19 cellular contexts compared by ENCODE assay signal in the genomic region with DNA sequence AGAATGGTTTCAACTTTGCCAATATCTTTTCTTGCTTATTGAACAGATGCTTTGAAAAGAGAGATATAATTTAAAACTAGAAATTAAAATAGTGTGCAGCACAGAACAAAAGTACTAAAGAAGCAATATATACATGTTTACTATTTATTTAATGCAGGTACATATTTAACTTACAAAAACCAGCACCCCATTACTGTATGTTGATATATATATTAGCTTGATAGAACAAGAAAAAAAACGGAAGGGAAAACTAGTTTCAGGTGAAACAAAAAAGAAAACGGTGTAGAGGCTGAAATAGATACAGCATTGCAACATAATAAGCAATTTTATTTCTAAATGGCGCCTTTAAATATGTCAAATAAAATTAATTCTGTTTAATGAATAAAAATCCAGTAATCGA. TPM values are rescaled to one million over a fixed set of nuclear protein-coding genes. Genes with fewer than 3 reads are reported as not detected.
DNase-seq lines count a peak whose midpoint lies in the region; ATAC-seq and TF ChIP-seq lines count a peak whose summit lies in the region.
"Had no signal": no experiment of that assay in that cellular context is flagged by ENCODE, and none has a peak within 500 bp of the region (broad histone marks: within the 10 kb centered on the region; RNA-seq: fewer than 3 reads in every experiment).

No MANE protein-coding gene starts in this region.

- no peak for TF ChIP-seq CTCF in Caco-2 (IDR thresholded peaks at IDR 0.05; ENCODE audit: insufficient read depth in 1 of 2, low read depth in 1 of 2, low read length in 1 of 2, severe bottlenecking in 1 of 2, unreplicated experiment in 1 of 2)
- TF ChIP-seq CTCF in PC-3 (conservative IDR thresholded peaks at IDR 0.05; ENCODE audit: low read depth, low read length): no peak
- TF ChIP-seq CTCF in endodermal cell (conservative IDR thresholded peaks at IDR 0.05): no peak
- no peak for TF ChIP-seq CTCF in nephron progenitor cell (IDR thresholded peaks at IDR 0.05)

- ATAC-seq in PC-3 (no peak), GM18520 (IDR thresholded peaks at IDR 0.05; ENCODE audit: unreplicated experiment) (no peak), GM19035 (IDR thresholded peaks at IDR 0.05; ENCODE audit: unreplicated experiment) (no peak), HG02884 (IDR thresholded peaks at IDR 0.05; ENCODE audit: unreplicated experiment) (no peak)
- no peak for ATAC-seq in activated CD4-positive, CD25-positive, alpha-beta regulatory T cell treated with anti-CD3 and anti-CD28 coated beads, Interleukin-2, amount 50 U/mL, for 24 hours

- H4K20me1 ChIP-seq in PC-3 (ENCODE audit: low read length): no peaks in the 10 kb centered on the region

- H3K4me3 ChIP-seq in Caco-2 (ENCODE audit: low read depth, low read length) (no peak overlapping the region), PC-3 (ENCODE audit: low read length) (no peak overlapping the region), endodermal cell (ENCODE audit: low read length) (peak overlapping the region; percentile 91)
- H3K4me3 ChIP-seq: HAP-1 had no signal

- WGBS in endodermal cell (ENCODE audit: insufficient coverage in 1 of 2, insufficient read length in 1 of 2), 2 experiments: no CpG with 5 or more reads among the region's 4 CpGs

- H3K27me3 ChIP-seq in Caco-2 (replicated peaks; ENCODE audit: control insufficient read depth, insufficient read depth, low read length): no peaks in the 10 kb centered on the region
- peaks cover 54% of the 10 kb centered on the region for H3K27me3 ChIP-seq in PC-3 (ENCODE audit: low read length)
- peaks cover 41% of the 10 kb centered on the region for H3K27me3 ChIP-seq in endodermal cell (ENCODE audit: control insufficient read depth, insufficient read depth, low read length, poor library complexity, severe bottlenecking)

- peaks cover 23% of the 10 kb centered on the region for H3K4me1 ChIP-seq in Caco-2
- no peaks in the 10 kb centered on the region for H3K4me1 ChIP-seq in PC-3 (ENCODE audit: insufficient read depth, low read length)
- H3K4me1 ChIP-seq in endodermal cell (ENCODE audit: control insufficient read depth, insufficient read depth, low read length): peaks cover 6% of the 10 kb centered on the region

- H3K4me3 Mint-ChIP-seq in Caco-2 (ENCODE audit: unreplicated experiment): peak overlapping the region; percentile 100
- peak overlapping the region; percentile 89 for H3K4me3 Mint-ChIP-seq in endodermal cell
- peak overlapping the region; percentile 58 for H3K4me3 Mint-ChIP-seq in nephron progenitor cell

- peaks cover 5% of the 10 kb centered on the region for H3K36me3 ChIP-seq in Caco-2 (ENCODE audit: control insufficient read depth, insufficient read depth, low read length)
- no peaks in the 10 kb centered on the region for H3K36me3 ChIP-seq in PC-3 (ENCODE audit: low read depth, low read length)
- H3K36me3 ChIP-seq in endodermal cell (ENCODE audit: control insufficient read depth, insufficient read depth, low read length): peaks cover 32% of the 10 kb centered on the region
- H3K36me3 ChIP-seq: HAP-1 had no signal

- H3K9me3 ChIP-seq in Caco-2: no peaks in the 10 kb centered on the region
- H3K9me3 ChIP-seq in PC-3 (ENCODE audit: low read length): no peaks in the 10 kb centered on the region
- no peaks in the 10 kb centered on the region for H3K9me3 ChIP-seq in endodermal cell (ENCODE audit: control insufficient read depth, low read length)
- H3K9me3 ChIP-seq: HAP-1 had no signal

- DNase-seq in Caco-2 (no peak), PC-3 (no peak), endodermal cell (no peak), nephron progenitor cell (no peak)
- DNase-seq: C1 segment of cervical spinal cord, DMS 273 treated with DMSO at 0.1 percent for 48 hours, NCI-H1436 treated with DMSO at 0.1 percent for 48 hours, NCI-H2029 treated with DMSO at 0.1 percent for 48 hours, NCI-H748 treated with DMSO at 0.1 percent for 48 hours had no signal

- H2AFZ ChIP-seq in PC-3 (ENCODE audit: low read length): no peak overlapping the region

- H3K27me3 Mint-ChIP-seq in Caco-2 (ENCODE audit: insufficient read depth, unreplicated experiment) (no peaks in the 10 kb centered on the region), endodermal cell (ENCODE audit: insufficient read depth) (peaks cover 86% of the 10 kb centered on the region), nephron progenitor cell (ENCODE audit: low read depth, poor library complexity) (peaks cover 99% of the 10 kb centered on the region)

- peak overlapping the region; percentile 100 for H3K27ac Mint-ChIP-seq in Caco-2 (ENCODE audit: unreplicated experiment)
- H3K27ac Mint-ChIP-seq in endodermal cell: no peak overlapping the region
- H3K27ac Mint-ChIP-seq in nephron progenitor cell: no peak overlapping the region

- H3K27ac ChIP-seq in PC-3 (ENCODE audit: low read length): no peak overlapping the region
- no peak overlapping the region for H3K27ac ChIP-seq in endodermal cell (ENCODE audit: low read depth, low read length)
- H3K27ac ChIP-seq: KMS-11 had no signal

- peak overlapping the region; percentile 71; the same call in 1 of the 2 replicates for H3K9ac ChIP-seq in PC-3 (ENCODE audit: low read length)
- no peak overlapping the region for H3K9ac ChIP-seq in endodermal cell (ENCODE audit: extremely low read depth, low read length, poor library complexity, severe bottlenecking)
- H3K9ac ChIP-seq: KMS-11 had no signal

- H3K36me3 Mint-ChIP-seq in Caco-2 (ENCODE audit: insufficient read depth, unreplicated experiment) (peaks cover 65% of the 10 kb centered on the region), endodermal cell (ENCODE audit: low read depth) (peaks cover 38% of the 10 kb centered on the region), nephron progenitor cell (ENCODE audit: low read depth) (no peaks in the 10 kb centered on the region)

- no peaks in the 10 kb centered on the region for H3K9me2 ChIP-seq in PC-3 (replicated peaks; ENCODE audit: low read length)

- BruUV-seq in Caco-2 (replicated peaks; lab: Mats Ljungman, UMichigan) (no TSS peak), PC-3 (replicated peaks; lab: Mats Ljungman, UMichigan) (no TSS peak)

- POLR2A ChIA-PET in Caco-2 (lab: Charles Lee) (interaction anchor here (0.6 kb wide), 1 partner anchor 51 kb away, joined by 5 read pairs; no protein-coding TSS in a partner anchor), PC-3 (lab: Charles Lee; ENCODE audit: unreplicated experiment) (no interaction called here)

- peak overlapping the region; percentile 86 for H3K4me2 ChIP-seq in PC-3 (ENCODE audit: low read length)

- CTCF ChIA-PET in Caco-2 (lab: Charles Lee) (interaction anchor here (0.6 kb wide), 1 partner anchor 173 kb away, joined by 4 read pairs; no protein-coding TSS in a partner anchor), PC-3 (lab: Charles Lee) (no interaction called here)

- H3K4me1 Mint-ChIP-seq in Caco-2 (ENCODE audit: low read depth, unreplicated experiment): peaks cover 28% of the 10 kb centered on the region
- H3K4me1 Mint-ChIP-seq in endodermal cell: peaks cover 22% of the 10 kb centered on the region
- peaks cover 40% of the 10 kb centered on the region for H3K4me1 Mint-ChIP-seq in nephron progenitor cell

- intact Hi-C loops in Caco-2 (cut with micrococcal nuclease; ENCODE audit: unreplicated experiment): no loop called here
- intact Hi-C loops in PC-3 (cut with micrococcal nuclease): no loop called here

- no peaks in the 10 kb centered on the region for H3K9me3 Mint-ChIP-seq in Caco-2 (ENCODE audit: unreplicated experiment)
- H3K9me3 Mint-ChIP-seq in endodermal cell: no peaks in the 10 kb centered on the region
- H3K9me3 Mint-ChIP-seq in nephron progenitor cell: no peaks in the 10 kb centered on the region

- no peaks in the 10 kb centered on the region for H3F3A ChIP-seq in PC-3 (ENCODE audit: low read length, unreplicated experiment)

- peaks cover 50% of the 10 kb centered on the region for H3K79me2 ChIP-seq in PC-3 (ENCODE audit: low read length)

RNA-seq across cellular contexts. Expression of a gene that starts 4.0 kb away (rescaled TPM):
- total RNA-seq in Caco-2 (2022) (36.9 TPM in 2 replicates), PC-3 (2014; rRNA removed) (1.3 and 2.0 TPM in 2 replicates), endodermal cell (10 to 100 TPM; 39.7 to 42.7 TPM)
- polyA plus RNA-seq in endodermal cell (2013, experiment 1 of 2): 4.9 TPM
- 3.9 TPM for polyA plus RNA-seq in endodermal cell (2013, experiment 2 of 2)
- total RNA-seq: A673, M059J, NCI-H460, SK-MEL-5 had no signal

Comparison
In these comparisons a context has a peak if more than half of its experiments do, and no peak if none do; other contexts are left out.
1. RNA of a gene that starts 4.0 kb away (total RNA-seq): 39.7 to 42.7 TPM in endodermal cell and 36.9 TPM in Caco-2; 1.3 to 2.0 TPM in PC-3; every median in the first group is over 10 times any median in the second.
2. Peak in every context shown above with its lines, with median percentiles within 50 percentile points of each other: H3K4me3 Mint-ChIP-seq.